Comparison of ENCODE assay signal across 9 cellular contexts in the genomic region with DNA sequence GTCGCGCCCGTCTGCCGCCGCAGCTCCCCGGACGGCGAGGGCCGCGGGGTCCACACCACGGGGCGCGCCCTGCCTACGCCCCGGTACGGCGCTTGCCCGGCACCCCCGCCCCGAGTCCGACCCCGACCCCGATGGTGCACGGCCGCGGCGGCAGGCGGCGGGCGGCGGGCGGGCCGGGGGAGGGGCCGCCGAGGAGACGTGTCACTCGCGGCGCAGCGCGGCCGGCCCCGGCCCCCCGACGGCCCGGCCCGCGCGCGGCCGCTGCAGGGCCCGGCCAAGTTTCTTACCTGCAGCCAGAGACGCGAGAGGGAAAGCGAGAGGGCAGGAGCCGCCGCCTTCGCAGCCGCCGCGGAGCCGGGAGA. TPM values are rescaled to one million over a fixed set of nuclear protein-coding genes. Genes with fewer than 3 reads are reported as not detected.
DNase-seq lines count a peak whose midpoint lies in the region; ATAC-seq and TF ChIP-seq lines count a peak whose summit lies in the region.
"Had no signal": no experiment of that assay in that cellular context is flagged by ENCODE, and none has a peak within 500 bp of the region (broad histone marks: within the 10 kb centered on the region; RNA-seq: fewer than 3 reads in every experiment).

No MANE protein-coding gene starts in this region.

- H3K27me3 ChIP-seq in body of pancreas = no peaks in the 10 kb centered on the region
- no peaks in the 10 kb centered on the region for H3K27me3 ChIP-seq in muscle layer of colon (ENCODE audit: control insufficient read depth in 1 of 2, insufficient read depth in 2 of 2, low read length in 2 of 2)

- H3K4me1 ChIP-seq in body of pancreas = peaks cover 71% of the 10 kb centered on the region
- H3K4me1 ChIP-seq in muscle layer of colon (ENCODE audit: insufficient read depth, low read length) = peaks cover 20% of the 10 kb centered on the region

- intact Hi-C loops in body of pancreas (cut with DNase I) = no loop called here

- peak overlapping the region; percentile 37 to 66 for H3K4me3 ChIP-seq in body of pancreas
- peak overlapping the region in 1 of 2 donors; percentile 60 for H3K4me3 ChIP-seq in muscle layer of colon (ENCODE audit: low read depth in 1 of 2, low read length in 2 of 2)

- ATAC-seq in HG03354 (IDR thresholded peaks at IDR 0.05; ENCODE audit: poor library complexity, severe bottlenecking, unreplicated experiment) (peak; percentile 21), body of pancreas (peak; percentile 1)

- peak; percentile 8 for DNase-seq in stimulated activated CD4-positive, alpha-beta T cell treated with anti-CD3 and anti-CD28 coated beads, Interleukin-1b, Interleukin-23, amount 100 ng/mL, for 48 hours
- no peak for DNase-seq in stimulated activated CD4-positive, alpha-beta T cell treated with anti-CD3 and anti-CD28 coated beads, Interleukin-2, amount 100 ng/mL, for 24 hours
- DNase-seq in body of pancreas = no peak
- DNase-seq in NCI-H1436 (lab: John Stamatoyannopoulos, UW) = no peak
- DNase-seq in central memory CD4-positive, alpha-beta T cell = no peak
- no peak for DNase-seq in MV-4-11 (lab: John Stamatoyannopoulos, UW)

- TF ChIP-seq CTCF in body of pancreas (IDR thresholded peaks at IDR 0.05) = no peak

- no peak overlapping the region for H3K9ac ChIP-seq in muscle layer of colon (ENCODE audit: low read length)

- no peaks in the 10 kb centered on the region for H3K9me3 ChIP-seq in body of pancreas
- no peaks in the 10 kb centered on the region for H3K9me3 ChIP-seq in muscle layer of colon (ENCODE audit: low read length)

- 0% methylated on average over 36 of the region's 62 CpGs; no CpG with 5 or more reads in 1 of the 2 donors for WGBS in body of pancreas, 2 donors

- H3K27ac ChIP-seq in body of pancreas = peak overlapping the region; percentile 89 to 99 (median 98)
- peak overlapping the region; percentile 87 for H3K27ac ChIP-seq in muscle layer of colon (ENCODE audit: low read depth, low read length)

- TF ChIP-seq POLR2A in body of pancreas (IDR thresholded peaks at IDR 0.05) = no peak

- peaks cover 0 to 3% of the 10 kb centered on the region in 2 donors for H3K36me3 ChIP-seq in body of pancreas (replicated peaks in 1 of 2; ENCODE audit: insufficient read depth in 1 of 2, low read depth in 2 of 2)
- no peaks in the 10 kb centered on the region for H3K36me3 ChIP-seq in muscle layer of colon (ENCODE audit: insufficient read depth, low read length)

RNA-seq across cellular contexts. Expression of gene RRBP1, which starts 0.3 kb away (rescaled TPM):
- 100 to 1,000 TPM; 313 to 511 TPM for total RNA-seq in body of pancreas

RNA-seq across cellular contexts. Expression of gene BANF2, which starts 18.0 kb away (rescaled TPM):
- 1 to 10 TPM in 1 of 2 donors, not detected in 1; 4.0 TPM for total RNA-seq in body of pancreas
- total RNA-seq: pulmonary artery endothelial cell had no signal
